In the genomic region with DNA sequence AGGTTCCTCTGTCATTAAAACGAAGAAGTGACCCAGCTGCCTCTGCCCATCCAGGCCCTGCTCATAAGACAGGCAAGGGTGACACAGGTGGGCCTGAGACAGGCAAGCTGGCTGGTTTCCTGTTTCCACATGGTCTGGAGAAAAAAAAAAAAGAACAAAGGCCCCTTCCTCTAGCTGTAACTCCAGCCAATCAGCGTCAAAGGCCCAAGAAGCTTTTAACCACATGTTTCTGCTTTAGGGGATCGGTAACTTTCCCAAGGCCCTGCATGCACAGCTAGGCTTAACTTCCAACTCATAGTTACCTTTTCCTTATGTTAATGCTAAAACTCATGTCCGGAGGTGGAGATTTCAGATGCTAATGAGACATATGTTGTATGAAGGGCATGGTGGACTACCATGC, we compare ENCODE assay signal across 1 cellular context.
TF ChIP-seq lines count a peak whose summit lies in the region.

No MANE protein-coding gene starts in this region.

TF ChIP-seq in WTC11, 78 proteins besides CTCF, POLR2A, EP300 and RAD21 (continued from another document):
- TF ChIP-seq, protein P1, sequence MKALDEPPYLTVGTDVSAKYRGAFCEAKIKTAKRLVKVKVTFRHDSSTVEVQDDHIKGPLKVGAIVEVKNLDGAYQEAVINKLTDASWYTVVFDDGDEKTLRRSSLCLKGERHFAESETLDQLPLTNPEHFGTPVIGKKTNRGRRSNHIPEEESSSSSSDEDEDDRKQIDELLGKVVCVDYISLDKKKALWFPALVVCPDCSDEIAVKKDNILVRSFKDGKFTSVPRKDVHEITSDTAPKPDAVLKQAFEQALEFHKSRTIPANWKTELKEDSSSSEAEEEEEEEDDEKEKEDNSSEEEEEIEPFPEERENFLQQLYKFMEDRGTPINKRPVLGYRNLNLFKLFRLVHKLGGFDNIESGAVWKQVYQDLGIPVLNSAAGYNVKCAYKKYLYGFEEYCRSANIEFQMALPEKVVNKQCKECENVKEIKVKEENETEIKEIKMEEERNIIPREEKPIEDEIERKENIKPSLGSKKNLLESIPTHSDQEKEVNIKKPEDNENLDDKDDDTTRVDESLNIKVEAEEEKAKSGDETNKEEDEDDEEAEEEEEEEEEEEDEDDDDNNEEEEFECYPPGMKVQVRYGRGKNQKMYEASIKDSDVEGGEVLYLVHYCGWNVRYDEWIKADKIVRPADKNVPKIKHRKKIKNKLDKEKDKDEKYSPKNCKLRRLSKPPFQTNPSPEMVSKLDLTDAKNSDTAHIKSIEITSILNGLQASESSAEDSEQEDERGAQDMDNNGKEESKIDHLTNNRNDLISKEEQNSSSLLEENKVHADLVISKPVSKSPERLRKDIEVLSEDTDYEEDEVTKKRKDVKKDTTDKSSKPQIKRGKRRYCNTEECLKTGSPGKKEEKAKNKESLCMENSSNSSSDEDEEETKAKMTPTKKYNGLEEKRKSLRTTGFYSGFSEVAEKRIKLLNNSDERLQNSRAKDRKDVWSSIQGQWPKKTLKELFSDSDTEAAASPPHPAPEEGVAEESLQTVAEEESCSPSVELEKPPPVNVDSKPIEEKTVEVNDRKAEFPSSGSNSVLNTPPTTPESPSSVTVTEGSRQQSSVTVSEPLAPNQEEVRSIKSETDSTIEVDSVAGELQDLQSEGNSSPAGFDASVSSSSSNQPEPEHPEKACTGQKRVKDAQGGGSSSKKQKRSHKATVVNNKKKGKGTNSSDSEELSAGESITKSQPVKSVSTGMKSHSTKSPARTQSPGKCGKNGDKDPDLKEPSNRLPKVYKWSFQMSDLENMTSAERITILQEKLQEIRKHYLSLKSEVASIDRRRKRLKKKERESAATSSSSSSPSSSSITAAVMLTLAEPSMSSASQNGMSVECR (CRISPR knock-in tag; IDR thresholded peaks at IDR 0.05; ENCODE audit: borderline replicate concordance), result no peak
